12 cellular contexts compared by ENCODE assay signal in genomic region chr17:12024332-12024731, GRCh38.
A peak's percentile ranks its signal among the peaks of the same experiment; 100 is the strongest.
DNase-seq lines count a peak whose midpoint lies in the region; ATAC-seq and TF ChIP-seq lines count a peak whose summit lies in the region.
"Had no signal": no experiment of that assay in that cellular context is flagged by ENCODE, and none has a peak within 500 bp of the region (broad histone marks: within the 10 kb centered on the region; RNA-seq: fewer than 3 reads in every experiment).

No MANE protein-coding gene starts in this region.

- no peak for TF ChIP-seq CTCF in LNCaP clone FGC (IDR thresholded peaks at IDR 0.05; ENCODE audit: control insufficient read depth, extremely low read depth, insufficient read depth)

- DNase-seq in AG20443 (ENCODE audit: low spot score), result peak; percentile 14
- peak; percentile 48 for DNase-seq in LNCaP clone FGC (ENCODE audit: low read depth)
- DNase-seq in T47D (ENCODE audit: low read depth in 1 of 2, low spot score in 1 of 2), result peak; percentile 2 to 4
- DNase-seq in kidney tubule cell (ENCODE audit: low spot score), result peak; percentile 87
- DNase-seq in KG1 (lab: John Stamatoyannopoulos, UW), result no peak
- no peak for DNase-seq in NCI-H128 (lab: John Stamatoyannopoulos, UW; ENCODE audit: unreplicated experiment)
- DNase-seq in NCI-H146 treated with DMSO at 0.1 percent for 48 hours (lab: John Stamatoyannopoulos, UW; ENCODE audit: unreplicated experiment), result no peak
- DNase-seq: activated naive CD8-positive, alpha-beta T cell treated with anti-CD3 and anti-CD28 coated beads, Interleukin-2, amount 50 U/mL, for 24 hours; psoas muscle; SHP77; stimulated activated CD4-positive, alpha-beta T cell treated with anti-CD3 and anti-CD28 coated beads, Interleukin-4, amount 100 ng/mL, for 1 hour had no signal

- no peak overlapping the region for H3K4me3 ChIP-seq in LNCaP clone FGC (ENCODE audit: low read depth, low read length)
- H3K4me3 ChIP-seq: psoas muscle had no signal

- no peak for ATAC-seq in HG03432 (IDR thresholded peaks at IDR 0.05; ENCODE audit: unreplicated experiment)
- ATAC-seq: activated naive CD8-positive, alpha-beta T cell treated with anti-CD3 and anti-CD28 coated beads, Interleukin-2, amount 50 U/mL, for 24 hours; psoas muscle had no signal

- in situ Hi-C loops in T47D (cut with HindIII; ENCODE audit: low pct_unique_long_range_greater_than_20kb, low sequenced_read_pairs), result no loop called here

Comparison
In these comparisons a context has a peak if more than half of its experiments do, and no peak if none do; other contexts are left out.
1. DNase-seq: peak in AG20443 (single experiment), LNCaP clone FGC (single experiment), T47D (2 of 2) and kidney tubule cell (single experiment); none in KG1 (single experiment), NCI-H128 (single experiment) and NCI-H146 treated with DMSO at 0.1 percent for 48 hours (single experiment).